ENCODE assay signal across 26 cellular contexts in the genomic region with DNA sequence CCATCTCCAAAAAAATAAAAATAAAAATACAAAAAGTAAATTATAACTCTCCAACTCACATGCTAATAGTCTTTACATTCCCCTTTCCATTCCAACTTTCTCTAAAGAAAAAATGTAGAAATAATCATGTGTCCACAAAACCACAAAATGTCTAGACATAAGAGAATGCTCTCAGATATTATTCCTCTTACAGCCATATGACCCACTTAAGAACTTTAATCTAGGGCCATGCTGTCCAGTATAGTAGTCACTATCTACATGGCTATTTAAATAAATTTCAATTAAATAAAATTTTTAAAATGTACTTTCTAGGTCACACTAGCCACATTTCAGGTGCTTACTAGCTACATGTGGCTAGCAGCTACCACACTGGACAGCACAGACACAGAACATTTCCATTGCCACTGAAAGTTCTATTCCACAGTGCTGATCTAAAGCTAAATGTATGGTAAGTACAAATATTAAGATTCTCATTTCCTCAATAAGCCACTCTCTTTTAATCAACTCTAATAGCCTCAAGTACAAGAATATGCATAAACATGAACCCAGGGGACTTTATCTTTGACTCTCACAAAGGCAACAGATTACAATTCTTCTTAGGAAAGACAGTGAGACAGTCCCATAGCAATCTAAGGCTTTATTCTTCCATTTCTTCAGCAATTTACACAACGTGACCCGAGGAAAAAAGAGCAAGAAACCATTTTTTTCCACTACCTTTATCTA.
A peak's percentile ranks its signal among the peaks of the same experiment; 100 is the strongest.
DNase-seq lines count a peak whose midpoint lies in the region; ATAC-seq and TF ChIP-seq lines count a peak whose summit lies in the region.
"Had no signal": no experiment of that assay in that cellular context is flagged by ENCODE, and none has a peak within 500 bp of the region (broad histone marks: within the 10 kb centered on the region; RNA-seq: fewer than 3 reads in every experiment).

No MANE protein-coding gene starts in this region.

- H3K9me3 ChIP-seq in BLaER1 treated with 17β-estradiol and CSF1 and Interleukin-3, amounts not matched to agents 10 nM and 100 nM (replicated peaks in 1 of 11): no peaks in the 10 kb centered on the region
- no peaks in the 10 kb centered on the region for H3K9me3 ChIP-seq in OCI-LY3 (ENCODE audit: insufficient read depth, low read length)
- no peaks in the 10 kb centered on the region for H3K9me3 ChIP-seq in body of pancreas
- no peaks in the 10 kb centered on the region for H3K9me3 ChIP-seq in osteoblast (ENCODE audit: low read depth, low read length)
- H3K9me3 ChIP-seq: gastroesophageal sphincter, left ventricle myocardium inferior, SJCRH30, upper lobe of left lung had no signal

- H4K20me1 ChIP-seq in BLaER1 treated with 17β-estradiol and CSF1 and Interleukin-3, amounts not matched to agents 10 nM and 100 nM: peaks cover 62 to 100% (median 100%) of the 10 kb centered on the region in 11 experiments; a peak in 21 of 22 replicates
- peaks cover 30% of the 10 kb centered on the region for H4K20me1 ChIP-seq in OCI-LY3 (ENCODE audit: insufficient read depth, low read length)
- H4K20me1 ChIP-seq in osteoblast (ENCODE audit: insufficient read depth, low read length): peaks cover 16% of the 10 kb centered on the region

- peak overlapping the region in 8 of 11 experiments; percentile 1 to 28 (median 20); a peak in 9 of 22 replicates for H3K4me2 ChIP-seq in BLaER1 treated with 17β-estradiol and CSF1 and Interleukin-3, amounts not matched to agents 10 nM and 100 nM
- H3K4me2 ChIP-seq in OCI-LY3 (ENCODE audit: low read length) (peak overlapping the region; percentile 20; the same call in 1 of the 2 replicates), osteoblast (ENCODE audit: insufficient read depth, low read length) (no peak overlapping the region)
- H3K4me2 ChIP-seq: KMS-11 had no signal

- intact Hi-C loops in body of pancreas (cut with DNase I): no loop called here

- no peak for TF ChIP-seq POLR2A in body of pancreas (IDR thresholded peaks at IDR 0.05)

- no peak overlapping the region for H3K27ac ChIP-seq in BLaER1 treated with 17β-estradiol and CSF1 and Interleukin-3, amounts not matched to agents 10 nM and 100 nM
- H3K27ac ChIP-seq in OCI-LY3 (ENCODE audit: low read length): no peak overlapping the region
- H3K27ac ChIP-seq in body of pancreas: peak overlapping the region in 3 of 4 donors; percentile 60 to 82 (median 79)
- peak overlapping the region; percentile 40 for H3K27ac ChIP-seq in osteoblast (ENCODE audit: low read depth, low read length)
- H3K27ac ChIP-seq: KMS-11, left ventricle myocardium inferior, SJCRH30 had no signal

- H3K79me2 ChIP-seq in OCI-LY3 (ENCODE audit: low read length) (peaks cover 48% of the 10 kb centered on the region), osteoblast (ENCODE audit: insufficient read depth, low read length) (peaks cover 88% of the 10 kb centered on the region)

- no peak overlapping the region for H3K9ac ChIP-seq in BLaER1 treated with 17β-estradiol and CSF1 and Interleukin-3, amounts not matched to agents 10 nM and 100 nM
- no peak overlapping the region for H3K9ac ChIP-seq in OCI-LY3 (ENCODE audit: low read length)
- H3K9ac ChIP-seq: KMS-11 had no signal

- no peaks in the 10 kb centered on the region for H3K27me3 ChIP-seq in BLaER1 treated with 17β-estradiol and CSF1 and Interleukin-3, amounts not matched to agents 10 nM and 100 nM
- no peaks in the 10 kb centered on the region for H3K27me3 ChIP-seq in OCI-LY3 (ENCODE audit: low read depth, low read length)
- no peaks in the 10 kb centered on the region for H3K27me3 ChIP-seq in body of pancreas
- no peaks in the 10 kb centered on the region for H3K27me3 ChIP-seq in osteoblast (ENCODE audit: insufficient read depth, low read length)
- H3K27me3 ChIP-seq: gastroesophageal sphincter, SJCRH30, upper lobe of left lung had no signal

- H3K4me3 ChIP-seq in BLaER1 treated with 17β-estradiol and CSF1 and Interleukin-3, amounts not matched to agents 10 nM and 100 nM: no peak overlapping the region
- H3K4me3 ChIP-seq in OCI-LY3 (ENCODE audit: low read length) (no peak overlapping the region), body of pancreas (no peak overlapping the region), osteoblast (ENCODE audit: insufficient read depth, low read length) (no peak overlapping the region)
- H3K4me3 ChIP-seq: gastroesophageal sphincter, left ventricle myocardium inferior, SJCRH30, upper lobe of left lung had no signal

- TF ChIP-seq CTCF in OCI-LY3 (IDR thresholded peaks at IDR 0.05; ENCODE audit: low read depth, low read length) (no peak), body of pancreas (IDR thresholded peaks at IDR 0.05) (no peak), osteoblast (IDR thresholded peaks at IDR 0.05; ENCODE audit: extremely low read depth, low read depth, low read length) (no peak)

- peaks cover 0 to 36% (median 8%) of the 10 kb centered on the region in 11 experiments; a peak in 13 of 22 replicates for H3K36me3 ChIP-seq in BLaER1 treated with 17β-estradiol and CSF1 and Interleukin-3, amounts not matched to agents 10 nM and 100 nM
- H3K36me3 ChIP-seq in OCI-LY3 (replicated peaks; ENCODE audit: low read depth, low read length) (no peaks in the 10 kb centered on the region), body of pancreas (replicated peaks in 1 of 2; ENCODE audit: insufficient read depth in 1 of 2, low read depth in 2 of 2) (no peaks in the 10 kb centered on the region), osteoblast (ENCODE audit: insufficient read depth, low read length) (no peaks in the 10 kb centered on the region)
- H3K36me3 ChIP-seq: gastroesophageal sphincter, left ventricle myocardium inferior, SJCRH30, upper lobe of left lung had no signal

- peaks cover 22 to 62% (median 44%) of the 10 kb centered on the region in 10 experiments; a peak in 19 of 20 replicates for H3K4me1 ChIP-seq in BLaER1 treated with 17β-estradiol and CSF1 and Interleukin-3, amounts not matched to agents 10 nM and 100 nM
- peaks cover 37% of the 10 kb centered on the region for H3K4me1 ChIP-seq in OCI-LY3 (ENCODE audit: low read length)
- H3K4me1 ChIP-seq in body of pancreas: peaks cover 59% of the 10 kb centered on the region
- peaks cover 42% of the 10 kb centered on the region for H3K4me1 ChIP-seq in osteoblast (ENCODE audit: insufficient read depth, low read length)
- H3K4me1 ChIP-seq: SJCRH30 had no signal

- DNase-seq in body of pancreas (no peak), osteoblast (ENCODE audit: insufficient read length, low spot score, missing footprints) (no peak), HK-2 (ENCODE audit: unreplicated experiment) (no peak)
- DNase-seq: activated CD4-positive, alpha-beta memory T cell treated with anti-CD3 and anti-CD28 coated beads for 36 hours; activated effector memory CD4-positive, alpha-beta T cell treated with anti-CD3 and anti-CD28 coated beads, Interleukin-2, amount 50 U/mL, for 16 hours; activated naive CD8-positive, alpha-beta T cell treated with anti-CD3 and anti-CD28 coated beads for 36 hours; CD8-positive, alpha-beta T cell; cerebellar nuclear complex; DMS 273 treated with DMSO at 0.1 percent for 48 hours; immature natural killer cell; left ventricle myocardium inferior; midbrain; MM.1S; naive thymus-derived CD4-positive, alpha-beta T cell; NCI-H2081 treated with DMSO at 0.1 percent for 48 hours; NCI-H748 treated with DMSO at 0.1 percent for 48 hours; SJCRH30; substantia nigra; T-helper 1 cell; upper lobe of left lung had no signal

- H2AFZ ChIP-seq in OCI-LY3 (ENCODE audit: low read depth, low read length) (no peak overlapping the region), osteoblast (ENCODE audit: low read length) (no peak overlapping the region)

- ATAC-seq in body of pancreas (no peak), GM21390 (IDR thresholded peaks at IDR 0.05; ENCODE audit: unreplicated experiment) (no peak), GM19395 (IDR thresholded peaks at IDR 0.05; ENCODE audit: unreplicated experiment) (no peak)
- ATAC-seq: CD8-positive, alpha-beta T cell; gastroesophageal sphincter; naive thymus-derived CD4-positive, alpha-beta T cell had no signal

- WGBS in body of pancreas, 2 donors: 25 to 36% methylated on average over 2 of the region's 2 CpGs

Comparison
In these comparisons a context has a peak if more than half of its experiments do, and no peak if none do; other contexts are left out.
1. H3K27ac ChIP-seq: peak in body of pancreas (3 of 4) and osteoblast (single experiment); none in BLaER1 treated with 17β-estradiol and CSF1 and Interleukin-3, amounts not matched to agents 10 nM and 100 nM (0 of 11) and OCI-LY3 (single experiment).